ENCODE assay signal across 9 cellular contexts in genomic region chr2:10028407-10028987, GRCh38. TPM values are rescaled to one million over a fixed set of nuclear protein-coding genes. Genes with fewer than 3 reads are reported as not detected.
DNase-seq lines count a peak whose midpoint lies in the region; ATAC-seq and TF ChIP-seq lines count a peak whose summit lies in the region.
"Had no signal": no experiment of that assay in that cellular context is flagged by ENCODE, and none has a peak within 500 bp of the region (broad histone marks: within the 10 kb centered on the region; RNA-seq: fewer than 3 reads in every experiment).

No MANE protein-coding gene starts in this region.

- H3K36me3 Mint-ChIP-seq in activated B cell treated with CpG ODN at 0.5 μM for 24 hours (ENCODE audit: low read depth) (no peaks in the 10 kb centered on the region), nephron progenitor cell (ENCODE audit: low read depth) (no peaks in the 10 kb centered on the region)

- H3K36me3 ChIP-seq in BLaER1: no peaks in the 10 kb centered on the region
- no peaks in the 10 kb centered on the region for H3K36me3 ChIP-seq in lung (ENCODE audit: control insufficient read depth in 2 of 2, insufficient read depth in 2 of 2, low read length in 2 of 2)

- H3K27me3 Mint-ChIP-seq in activated B cell treated with CpG ODN at 0.5 μM for 24 hours (no peaks in the 10 kb centered on the region), nephron progenitor cell (ENCODE audit: low read depth, poor library complexity) (no peaks in the 10 kb centered on the region)

- no peaks in the 10 kb centered on the region for H3K27me3 ChIP-seq in BLaER1
- H3K27me3 ChIP-seq in lung (ENCODE audit: control insufficient read depth, insufficient read depth): no peaks in the 10 kb centered on the region

- H3K9me3 ChIP-seq in BLaER1 (no peaks in the 10 kb centered on the region), lung (ENCODE audit: control insufficient read depth in 2 of 2, insufficient read depth in 1 of 2, low read length in 1 of 2) (no peaks in the 10 kb centered on the region)

- POLR2A ChIA-PET in activated B cell treated with CpG ODN at 0.5 μM for 24 hours (lab: Charles Lee): interaction anchor here (1.0 to 4.6 kb wide), 5 partner anchors 10 to 417 kb away, joined by 3 to 52 read pairs (median 7); partner anchors contain the start of genes KLF11 and TAF1B

- WGBS in lung, 2 donors: 71 to 72% methylated on average over 16 of the region's 16 CpGs

- H3K27ac ChIP-seq in BLaER1 (peak overlapping the region; percentile 45), lung (ENCODE audit: low read depth in 1 of 2, low read length in 1 of 2) (peak overlapping the region; percentile 51 to 94)
- H3K27ac ChIP-seq: C4-2B had no signal

- ATAC-seq in activated B cell treated with CpG ODN at 0.5 μM for 24 hours (ENCODE audit: low read depth): no peak
- ATAC-seq in lung (ENCODE audit: insufficient read depth, low FRiP score): no peak
- ATAC-seq in GM18870 (IDR thresholded peaks at IDR 0.05; ENCODE audit: unreplicated experiment): no peak

- no peaks in the 10 kb centered on the region for H4K20me1 ChIP-seq in BLaER1

- DNase-seq in GM20000 (ENCODE audit: low spot score) (no peak), activated B cell treated with CpG ODN at 0.5 μM for 24 hours (no peak), lung (ENCODE audit: low spot score) (no peak), nephron progenitor cell (no peak), KG1 (lab: John Stamatoyannopoulos, UW) (no peak), epidermal melanocyte (ENCODE audit: insufficient read length, low spot score) (no peak)

- H3K4me1 ChIP-seq in BLaER1 (peaks cover 33% of the 10 kb centered on the region), lung (ENCODE audit: control insufficient read depth in 2 of 2, insufficient read depth in 2 of 2, low read length in 2 of 2) (peaks cover 0 to 12% of the 10 kb centered on the region in 2 donors)

- intact Hi-C loops in activated B cell treated with CpG ODN at 0.5 μM for 24 hours (cut with micrococcal nuclease): no loop called here

- H3K4me3 Mint-ChIP-seq in activated B cell treated with CpG ODN at 0.5 μM for 24 hours (no peak overlapping the region), nephron progenitor cell (no peak overlapping the region)

- peak overlapping the region; percentile 6; the same call in 1 of the 2 replicates for H3K9ac ChIP-seq in BLaER1

- CTCF ChIA-PET in activated B cell treated with CpG ODN at 0.5 μM for 24 hours (lab: Charles Lee): interaction anchor here (1.1 to 2.1 kb wide), 4 partner anchors 10 to 215 kb away, joined by 3 to 18 read pairs (median 10); no protein-coding TSS in a partner anchor

- peak; percentile 4 for TF ChIP-seq CTCF in GM20000 (IDR thresholded peaks at IDR 0.05; ENCODE audit: extremely low read depth, missing control alignments)
- TF ChIP-seq CTCF in activated B cell treated with CpG ODN at 0.5 μM for 24 hours (IDR thresholded peaks at IDR 0.05): no peak
- TF ChIP-seq CTCF in lung (IDR thresholded peaks at IDR 0.05; ENCODE audit: control extremely low read depth, extremely low read depth): no peak
- TF ChIP-seq CTCF in nephron progenitor cell (IDR thresholded peaks at IDR 0.05): no peak

- H3K4me1 Mint-ChIP-seq in activated B cell treated with CpG ODN at 0.5 μM for 24 hours: peaks cover 47% of the 10 kb centered on the region
- H3K4me1 Mint-ChIP-seq in nephron progenitor cell: peaks cover 29% of the 10 kb centered on the region

- H3K27ac Mint-ChIP-seq in activated B cell treated with CpG ODN at 0.5 μM for 24 hours (peak overlapping the region; percentile 86), nephron progenitor cell (no peak overlapping the region)

- H3K4me2 ChIP-seq in BLaER1: peak overlapping the region; percentile 66

- no peaks in the 10 kb centered on the region for H3K9me3 Mint-ChIP-seq in activated B cell treated with CpG ODN at 0.5 μM for 24 hours
- peaks cover 6% of the 10 kb centered on the region for H3K9me3 Mint-ChIP-seq in nephron progenitor cell

- H3K4me3 ChIP-seq in BLaER1 (no peak overlapping the region), lung (no peak overlapping the region)

RNA-seq across cellular contexts. Expression of gene KLF11, which starts 14.9 kb away (rescaled TPM):
- 8.2 and 10.2 TPM in 2 replicates for total RNA-seq in activated B cell treated with CpG ODN at 0.5 μM for 24 hours
- 10 to 100 TPM; 20.3 to 21.8 TPM for total RNA-seq in lung
- polyA plus RNA-seq in lung: 10 to 100 TPM in 1 of 2 donors, 1 to 10 TPM in 1; 7.4 to 14.4 TPM

RNA-seq across cellular contexts. Expression of gene CYS1, which starts 51.7 kb away (rescaled TPM):
- total RNA-seq in activated B cell treated with CpG ODN at 0.5 μM for 24 hours: 0.42 and 0.44 TPM in 2 replicates
- total RNA-seq in lung: 1 to 10 TPM; 1.0 to 5.1 TPM
- polyA plus RNA-seq in lung: 1 to 10 TPM in 1 of 2 donors, under 1 TPM in 1; 0.35 to 1.0 TPM
